In the genomic region with DNA sequence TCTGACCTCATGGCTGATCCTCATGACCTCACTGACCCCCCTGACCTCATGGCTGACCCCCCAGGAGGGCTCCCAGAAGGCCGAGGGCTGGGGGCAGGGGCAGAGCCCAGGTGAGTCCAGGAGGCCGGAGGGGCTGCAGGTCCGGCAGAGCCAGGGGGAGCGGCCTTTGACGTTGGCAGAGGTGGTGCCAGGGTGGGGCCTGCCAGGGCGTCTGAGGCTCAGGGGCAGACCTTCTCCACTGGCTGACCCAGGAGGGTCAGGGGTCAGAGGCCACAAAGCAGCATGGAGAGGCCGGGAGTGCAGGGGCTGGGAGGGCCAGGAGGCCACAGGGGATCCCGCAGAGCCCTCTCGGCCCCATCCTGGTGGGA, we compare ENCODE assay signal across 24 cellular contexts. TPM values are rescaled to one million over a fixed set of nuclear protein-coding genes. Genes with fewer than 3 reads are reported as not detected.
DNase-seq lines count a peak whose midpoint lies in the region; ATAC-seq and TF ChIP-seq lines count a peak whose summit lies in the region.
"Had no signal": no experiment of that assay in that cellular context is flagged by ENCODE, and none has a peak within 500 bp of the region (broad histone marks: within the 10 kb centered on the region; RNA-seq: fewer than 3 reads in every experiment).

No MANE protein-coding gene starts in this region.

- no peak overlapping the region for H3K4ac ChIP-seq in neuronal stem cell (ENCODE audit: low read length)

- peak overlapping the region; percentile 60 for H3K27ac Mint-ChIP-seq in activated CD4-positive, alpha-beta T cell treated with anti-CD3 and anti-CD28 coated beads for 36 hours
- peak overlapping the region; percentile 74 for H3K27ac Mint-ChIP-seq in activated naive CD8-positive, alpha-beta T cell treated with anti-CD3 and anti-CD28 coated beads for 36 hours
- no peak overlapping the region for H3K27ac Mint-ChIP-seq in nephron progenitor cell

- H2BK12ac ChIP-seq in neuronal stem cell (ENCODE audit: low read length): peak overlapping the region; percentile 94

- POLR2A ChIA-PET in activated CD4-positive, alpha-beta T cell treated with anti-CD3 and anti-CD28 coated beads for 36 hours (lab: Charles Lee): no interaction called here

- no peak for TF ChIP-seq CTCF in nephron progenitor cell (IDR thresholded peaks at IDR 0.05)

- H3K9me3 ChIP-seq in KOPT-K1 (ENCODE audit: insufficient read depth, low read length, poor library complexity, severe bottlenecking): no peaks in the 10 kb centered on the region
- H3K9me3 ChIP-seq in neuronal stem cell (replicated peaks in 1 of 2; ENCODE audit: control insufficient read depth in 2 of 2, insufficient read depth in 1 of 2, low read depth in 1 of 2, low read length in 2 of 2): no peaks in the 10 kb centered on the region
- H3K9me3 ChIP-seq: breast epithelium, pancreas, right atrium auricular region, upper lobe of right lung had no signal

- no CpG with 5 or more reads among the region's 9 CpGs for WGBS in neuronal stem cell (ENCODE audit: extremely low coverage in 2 of 2, insufficient read length in 2 of 2, insufficient replicate concordance in 1 of 2), 2 donors

- H3K14ac ChIP-seq in neuronal stem cell (ENCODE audit: low read length): no peak overlapping the region

- H3K4me2 ChIP-seq in neuronal stem cell (ENCODE audit: insufficient read depth, low read length, poor library complexity, severe bottlenecking): no peak overlapping the region

- no peak overlapping the region for H3K9ac ChIP-seq in neuronal stem cell (ENCODE audit: low read depth, low read length, poor library complexity)

- peaks cover 0 to 18% (median 0%) of the 10 kb centered on the region in 3 experiments for H3K27me3 ChIP-seq in neuronal stem cell (ENCODE audit: control insufficient read depth in 3 of 3, insufficient read depth in 3 of 3, low read depth in 1 of 3, low read length in 3 of 3)
- H3K27me3 ChIP-seq: breast epithelium, pancreas, right atrium auricular region, upper lobe of right lung had no signal

- no peaks in the 10 kb centered on the region for H3K27me3 Mint-ChIP-seq in activated CD4-positive, alpha-beta T cell treated with anti-CD3 and anti-CD28 coated beads for 36 hours
- H3K27me3 Mint-ChIP-seq in activated naive CD8-positive, alpha-beta T cell treated with anti-CD3 and anti-CD28 coated beads for 36 hours: no peaks in the 10 kb centered on the region
- H3K27me3 Mint-ChIP-seq in nephron progenitor cell (ENCODE audit: low read depth, poor library complexity): peaks cover 12% of the 10 kb centered on the region
- H3K27me3 Mint-ChIP-seq: effector memory CD8-positive, alpha-beta T cell had no signal

- H3K79me1 ChIP-seq in neuronal stem cell (ENCODE audit: low read depth, low read length): peaks cover 7% of the 10 kb centered on the region

- H3K4me1 ChIP-seq in neuronal stem cell (ENCODE audit: control insufficient read depth in 2 of 2, insufficient read depth in 1 of 2, low read depth in 1 of 2, low read length in 2 of 2): peaks cover 4 to 5% of the 10 kb centered on the region in 2 donors
- H3K4me1 ChIP-seq: breast epithelium, pancreas, right atrium auricular region, upper lobe of right lung had no signal

- no peak for DNase-seq in activated CD4-positive, alpha-beta T cell treated with anti-CD3 and anti-CD28 coated beads for 36 hours
- DNase-seq in activated CD4-positive, alpha-beta T cell treated with anti-CD3 and anti-CD28 coated beads for 4 hours: no peak
- DNase-seq in activated naive CD8-positive, alpha-beta T cell treated with anti-CD3 and anti-CD28 coated beads for 36 hours: no peak
- no peak for DNase-seq in neuronal stem cell (ENCODE audit: low spot score)
- no peak for DNase-seq in NCI-H2081 (lab: John Stamatoyannopoulos, UW)
- no peak for DNase-seq in NCI-H345 treated with DMSO at 0.1 percent for 48 hours (lab: John Stamatoyannopoulos, UW; ENCODE audit: unreplicated experiment)
- DNase-seq in nephron progenitor cell: no peak
- DNase-seq: activated CD4-positive, CD25-positive, alpha-beta regulatory T cell treated with anti-CD3 and anti-CD28 coated beads, Interleukin-2, amount 50 U/mL, for 72 hours; activated gamma-delta T cell; amygdala; effector memory CD8-positive, alpha-beta T cell; foreskin melanocyte; left cardiac atrium; natural killer cell; NCI-H2081 treated with DMSO at 0.1 percent for 48 hours; NCI-H446 treated with DMSO at 0.1 percent for 48 hours; pancreas; upper lobe of right lung had no signal

- H3K4me3 Mint-ChIP-seq in activated CD4-positive, alpha-beta T cell treated with anti-CD3 and anti-CD28 coated beads for 36 hours: peak overlapping the region; percentile 26
- no peak overlapping the region for H3K4me3 Mint-ChIP-seq in activated naive CD8-positive, alpha-beta T cell treated with anti-CD3 and anti-CD28 coated beads for 36 hours
- H3K4me3 Mint-ChIP-seq in nephron progenitor cell: no peak overlapping the region
- H3K4me3 Mint-ChIP-seq: effector memory CD8-positive, alpha-beta T cell; natural killer cell had no signal

- no peak overlapping the region for H3K4me3 ChIP-seq in neuronal stem cell (ENCODE audit: low read length in 2 of 2)
- H3K4me3 ChIP-seq: breast epithelium, pancreas, right atrium auricular region, upper lobe of right lung had no signal

- H3K36me3 ChIP-seq in KOPT-K1 (ENCODE audit: insufficient read depth, low read length) (no peaks in the 10 kb centered on the region), neuronal stem cell (replicated peaks in 1 of 2; ENCODE audit: control insufficient read depth in 2 of 2, insufficient read depth in 2 of 2, low read length in 2 of 2) (no peaks in the 10 kb centered on the region)
- H3K36me3 ChIP-seq: breast epithelium, pancreas, right atrium auricular region, upper lobe of right lung had no signal

- H2AFZ ChIP-seq in neuronal stem cell (ENCODE audit: low read length): no peak overlapping the region

- H2AK5ac ChIP-seq in neuronal stem cell (ENCODE audit: low read depth, low read length): peak overlapping the region; percentile 86

- H3K23ac ChIP-seq in neuronal stem cell (ENCODE audit: low read depth, low read length, poor library complexity): peak overlapping the region; percentile 95

- CTCF ChIA-PET in activated CD4-positive, alpha-beta T cell treated with anti-CD3 and anti-CD28 coated beads for 36 hours (lab: Charles Lee): no interaction called here

- H2BK5ac ChIP-seq in neuronal stem cell (ENCODE audit: low read length): peak overlapping the region; percentile 87

- peak overlapping the region; percentile 71 for H3K18ac ChIP-seq in neuronal stem cell (ENCODE audit: low read length)

- H3K36me3 Mint-ChIP-seq in activated CD4-positive, alpha-beta T cell treated with anti-CD3 and anti-CD28 coated beads for 36 hours (ENCODE audit: low read depth): no peaks in the 10 kb centered on the region
- no peaks in the 10 kb centered on the region for H3K36me3 Mint-ChIP-seq in activated naive CD8-positive, alpha-beta T cell treated with anti-CD3 and anti-CD28 coated beads for 36 hours
- H3K36me3 Mint-ChIP-seq in nephron progenitor cell (ENCODE audit: low read depth): no peaks in the 10 kb centered on the region
- H3K36me3 Mint-ChIP-seq: natural killer cell had no signal

- no peak overlapping the region for H4K8ac ChIP-seq in neuronal stem cell (ENCODE audit: low read depth, low read length)

- H2BK120ac ChIP-seq in neuronal stem cell (ENCODE audit: low read depth, low read length): no peak overlapping the region

- peaks cover 18% of the 10 kb centered on the region for H3K4me1 Mint-ChIP-seq in activated CD4-positive, alpha-beta T cell treated with anti-CD3 and anti-CD28 coated beads for 36 hours
- peaks cover 24% of the 10 kb centered on the region for H3K4me1 Mint-ChIP-seq in activated naive CD8-positive, alpha-beta T cell treated with anti-CD3 and anti-CD28 coated beads for 36 hours
- H3K4me1 Mint-ChIP-seq in nephron progenitor cell: peaks cover 8% of the 10 kb centered on the region

- H2BK15ac ChIP-seq in neuronal stem cell (ENCODE audit: low read length): peak overlapping the region; percentile 92

- ATAC-seq in activated CD4-positive, alpha-beta T cell treated with anti-CD3 and anti-CD28 coated beads for 36 hours: no peak
- ATAC-seq: effector memory CD8-positive, alpha-beta T cell; left cardiac atrium; natural killer cell; Right ventricle myocardium inferior had no signal

- intact Hi-C loops in activated CD4-positive, alpha-beta T cell treated with anti-CD3 and anti-CD28 coated beads for 36 hours (cut with DNase I, micrococcal nuclease): no loop called here

- H4K91ac ChIP-seq in neuronal stem cell (ENCODE audit: low read depth, low read length, poor library complexity): no peak overlapping the region

- H3K27ac ChIP-seq in KOPT-K1 (ENCODE audit: low read depth, low read length, poor library complexity, severe bottlenecking): peak overlapping the region; percentile 99
- no peak overlapping the region for H3K27ac ChIP-seq in neuronal stem cell (replicated peaks; ENCODE audit: low read length)
- H3K27ac ChIP-seq: pancreas, right atrium auricular region, upper lobe of right lung had no signal

- H3K9me3 Mint-ChIP-seq in activated CD4-positive, alpha-beta T cell treated with anti-CD3 and anti-CD28 coated beads for 36 hours (ENCODE audit: low read depth): no peaks in the 10 kb centered on the region
- H3K9me3 Mint-ChIP-seq in activated naive CD8-positive, alpha-beta T cell treated with anti-CD3 and anti-CD28 coated beads for 36 hours: no peaks in the 10 kb centered on the region
- no peaks in the 10 kb centered on the region for H3K9me3 Mint-ChIP-seq in nephron progenitor cell
- H3K9me3 Mint-ChIP-seq: effector memory CD8-positive, alpha-beta T cell; natural killer cell had no signal

RNA-seq across cellular contexts. Expression of gene TTLL10, which starts 28.1 kb away (rescaled TPM):
- total RNA-seq in activated CD4-positive, alpha-beta T cell treated with anti-CD3 and anti-CD28 coated beads for 36 hours: not detected
- total RNA-seq in activated naive CD8-positive, alpha-beta T cell treated with anti-CD3 and anti-CD28 coated beads for 36 hours: not detected
- polyA plus RNA-seq in neuronal stem cell (2013, experiment 1 of 2): 1.3 TPM
- polyA plus RNA-seq in neuronal stem cell (2013, experiment 2 of 2): 1.3 TPM
- total RNA-seq: left cardiac atrium, MCF 10A, OCI-LY7, right atrium auricular region, upper lobe of right lung had no signal

RNA-seq across cellular contexts. Expression of gene C1orf159, which starts 29.6 kb away (rescaled TPM):
- total RNA-seq in activated CD4-positive, alpha-beta T cell treated with anti-CD3 and anti-CD28 coated beads for 36 hours: 10 to 100 TPM; 11.3 to 13.5 TPM
- 10 to 100 TPM; 18.9 to 19.0 TPM for total RNA-seq in activated naive CD8-positive, alpha-beta T cell treated with anti-CD3 and anti-CD28 coated beads for 36 hours
- polyA plus RNA-seq in neuronal stem cell (2013, experiment 1 of 2): 12.3 TPM
- 11.7 TPM for polyA plus RNA-seq in neuronal stem cell (2013, experiment 2 of 2)
